12 cellular contexts compared by ENCODE assay signal in genomic region chr4:10102193-10102980, GRCh38. TPM values are rescaled to one million over a fixed set of nuclear protein-coding genes. Genes with fewer than 3 reads are reported as not detected.
DNase-seq lines count a peak whose midpoint lies in the region; TF ChIP-seq lines count a peak whose summit lies in the region.
"Had no signal": no experiment of that assay in that cellular context is flagged by ENCODE, and none has a peak within 500 bp of the region (broad histone marks: within the 10 kb centered on the region; RNA-seq: fewer than 3 reads in every experiment).

No MANE protein-coding gene starts in this region.

- H3K27me3 Mint-ChIP-seq in CD14-positive monocyte (ENCODE audit: low read depth in 3 of 3), result peaks cover 0 to 3% (median 0%) of the 10 kb centered on the region in 3 donors

- H3K27ac Mint-ChIP-seq in CD14-positive monocyte, result peak overlapping the region; percentile 69 to 88 (median 85)

- peaks cover 84% of the 10 kb centered on the region for H3K4me1 Mint-ChIP-seq in CD14-positive monocyte

- no peak overlapping the region for H3K4me2 ChIP-seq in osteoblast (ENCODE audit: insufficient read depth, low read length)

- intact Hi-C loops in CD14-positive monocyte (cut with micrococcal nuclease), result no loop called here
- intact Hi-C loops in dorsolateral prefrontal cortex (cut with DNase I), result no loop called here

- peaks cover 95% of the 10 kb centered on the region for H3K79me2 ChIP-seq in osteoblast (ENCODE audit: insufficient read depth, low read length)

- H3K36me3 ChIP-seq in osteoblast (ENCODE audit: insufficient read depth, low read length), result peaks cover 74% of the 10 kb centered on the region

- DNase-seq in CD14-positive monocyte (ENCODE audit: low spot score) (no peak), MV-4-11 (lab: John Stamatoyannopoulos, UW) (peak; percentile 24), dorsolateral prefrontal cortex (no peak), osteoblast (ENCODE audit: insufficient read length, low spot score, missing footprints) (peak; percentile 91), NCI-H1694 treated with DMSO at 0.1 percent for 48 hours (lab: John Stamatoyannopoulos, UW) (no peak), SKM-1 treated with dmso at 0.1 percent for 144 hours (lab: John Stamatoyannopoulos, UW; ENCODE audit: unreplicated experiment) (no peak), germinal center (ENCODE audit: low spot score) (no peak), NAMALWA (ENCODE audit: low spot score) (no peak)
- DNase-seq: central memory CD4-positive, alpha-beta T cell; NCI-H1694; PC-3 had no signal

- H3K36me3 Mint-ChIP-seq in CD14-positive monocyte, result peaks cover 82 to 93% of the 10 kb centered on the region in 2 donors

- H4K20me1 ChIP-seq in osteoblast (ENCODE audit: insufficient read depth, low read length), result peaks cover 77% of the 10 kb centered on the region

- H3K27me3 ChIP-seq in dorsolateral prefrontal cortex (no peaks in the 10 kb centered on the region), osteoblast (ENCODE audit: insufficient read depth, low read length) (no peaks in the 10 kb centered on the region)
- H3K27me3 ChIP-seq: pancreas had no signal

- H3K9me3 Mint-ChIP-seq in CD14-positive monocyte, result no peaks in the 10 kb centered on the region

- H3K4me1 ChIP-seq in osteoblast (ENCODE audit: insufficient read depth, low read length), result peaks cover 80% of the 10 kb centered on the region
- H3K4me1 ChIP-seq: pancreas had no signal

- H3K4me3 ChIP-seq in dorsolateral prefrontal cortex (no peak overlapping the region), osteoblast (ENCODE audit: insufficient read depth, low read length) (no peak overlapping the region)
- H3K4me3 ChIP-seq: pancreas had no signal

- H3K4me3 Mint-ChIP-seq in CD14-positive monocyte, result no peak overlapping the region

- TF ChIP-seq CTCF in CD14-positive monocyte (IDR thresholded peaks at IDR 0.05) (no peak), dorsolateral prefrontal cortex (IDR thresholded peaks at IDR 0.05 in 54 of 56, conservative IDR thresholded peaks at IDR 0.05 in 2 of 56; ENCODE audit: low read depth in 1 of 56, partially characterized antibody in 56 of 56) (no peak), osteoblast (IDR thresholded peaks at IDR 0.05; ENCODE audit: extremely low read depth, low read depth, low read length) (no peak)

- H2AFZ ChIP-seq in osteoblast (ENCODE audit: low read length), result no peak overlapping the region

- no peaks in the 10 kb centered on the region for H3K9me3 ChIP-seq in osteoblast (ENCODE audit: low read depth, low read length)
- H3K9me3 ChIP-seq: pancreas had no signal

- H3K27ac ChIP-seq in dorsolateral prefrontal cortex (peak overlapping the region in 48 of 59 donors; percentile 1 to 89 (median 43)), osteoblast (ENCODE audit: low read depth, low read length) (peak overlapping the region; percentile 17)
- H3K27ac ChIP-seq: pancreas had no signal

RNA-seq across cellular contexts. Expression of gene WDR1, which starts 14.2 kb away (rescaled TPM):
- 100 to 1,000 TPM; 243 to 251 TPM for polyA plus RNA-seq in CD14-positive monocyte
- total RNA-seq in dorsolateral prefrontal cortex (100 to 1,000 TPM in 77 of 120 experiments, 10 to 100 TPM in 43; 67.7 to 164 (median 107) TPM), osteoblast (265 and 314 TPM in 2 replicates)

Comparison
In these comparisons a context has a peak if more than half of its experiments do, and no peak if none do; other contexts are left out.
1. DNase-seq: peak in MV-4-11 (single experiment) and osteoblast (single experiment); none in CD14-positive monocyte (single experiment), dorsolateral prefrontal cortex (0 of 10), NCI-H1694 treated with DMSO at 0.1 percent for 48 hours (single experiment), SKM-1 treated with dmso at 0.1 percent for 144 hours (single experiment), germinal center (single experiment) and NAMALWA (single experiment).